ENCODE assay signal across 8 cellular contexts in the genomic region with DNA sequence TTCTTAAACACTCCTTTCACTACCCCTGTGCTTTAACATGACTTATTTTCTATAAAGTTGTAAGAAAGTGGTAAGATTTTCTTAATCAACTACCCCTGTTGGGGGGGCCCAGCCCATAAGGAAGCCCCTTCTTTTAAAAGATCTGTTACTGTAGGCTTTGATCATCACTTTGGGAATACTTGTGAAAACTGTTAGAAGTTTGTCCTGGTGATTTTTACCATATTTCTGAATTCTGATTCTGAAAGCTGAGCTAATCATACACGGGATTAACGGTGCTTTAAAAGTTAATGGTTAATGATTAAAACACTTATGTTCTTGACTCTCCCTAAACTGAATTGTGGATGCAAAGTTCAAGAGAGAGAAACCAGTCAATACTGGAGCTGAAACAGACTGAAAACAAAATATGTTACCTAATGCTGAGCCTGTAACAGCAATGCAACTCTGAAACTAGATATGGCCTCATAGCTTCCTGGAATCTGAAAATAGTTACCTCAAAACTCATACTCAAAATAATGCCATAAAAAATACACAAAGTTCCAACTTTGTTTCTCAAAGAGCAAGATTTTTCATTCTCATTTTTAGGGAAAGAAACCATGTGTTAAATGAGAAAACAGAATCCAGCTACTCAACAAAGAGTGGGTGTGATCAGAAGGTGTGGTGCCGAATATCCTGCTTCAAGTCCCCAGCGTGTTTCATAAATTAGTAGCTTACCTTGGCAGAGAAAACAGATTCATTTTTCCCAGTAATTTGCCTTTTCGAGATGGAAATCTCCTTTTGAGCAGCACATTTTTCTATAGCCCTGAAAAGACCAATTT. TPM values are rescaled to one million over a fixed set of nuclear protein-coding genes. Genes with fewer than 3 reads are reported as not detected.
A peak's percentile ranks its signal among the peaks of the same experiment; 100 is the strongest.
DNase-seq lines count a peak whose midpoint lies in the region; ATAC-seq and TF ChIP-seq lines count a peak whose summit lies in the region.

No MANE protein-coding gene starts in this region.

- peak overlapping the region; percentile 14; the same call in 1 of the 2 replicates for H3K27ac ChIP-seq in MM.1S (ENCODE audit: low read length)
- H3K27ac ChIP-seq in left lung = peak overlapping the region; percentile 39 to 68

- H3K4me3 ChIP-seq in MM.1S (ENCODE audit: low read length) = peak overlapping the region; percentile 26
- no peak overlapping the region for H3K4me3 ChIP-seq in left lung

- H3K36me3 ChIP-seq in MM.1S (replicated peaks; ENCODE audit: insufficient read depth, low read length) (no peaks in the 10 kb centered on the region), left lung (no peaks in the 10 kb centered on the region)

- no peaks in the 10 kb centered on the region for H3K79me2 ChIP-seq in MM.1S (ENCODE audit: low read length)

- no peaks in the 10 kb centered on the region for H3K9me2 ChIP-seq in MM.1S (replicated peaks; ENCODE audit: insufficient read depth, low read length)

- no peaks in the 10 kb centered on the region for H3K27me3 ChIP-seq in MM.1S (replicated peaks; ENCODE audit: insufficient read depth, low read length)
- H3K27me3 ChIP-seq in left lung = no peaks in the 10 kb centered on the region

- H2AFZ ChIP-seq in MM.1S (ENCODE audit: low read length) = peak overlapping the region; percentile 30; the same call in 1 of the 2 replicates

- H3F3A ChIP-seq in MM.1S (ENCODE audit: insufficient read depth, low read length) = peaks cover 10% of the 10 kb centered on the region; the same call in 1 of the 2 replicates

- intact Hi-C loops in left lung (cut with DNase I) = loop anchor here in 1 of 2 donors (5.0 kb wide), 1 partner anchor 286 kb away; no protein-coding TSS in a partner anchor
- intact Hi-C loops in head of caudate nucleus (cut with DNase I) = loop anchor here (10.0 kb wide), 1 partner anchor 289 kb away; no protein-coding TSS in a partner anchor

- peak; percentile 31 for DNase-seq in GM03348 (ENCODE audit: low spot score)
- DNase-seq in MM.1S = peak; percentile 48
- DNase-seq in left lung = no peak
- no peak for DNase-seq in head of caudate nucleus
- DNase-seq in middle frontal gyrus (ENCODE audit: extremely low spot score, low spot score) = no peak
- DNase-seq in activated T-cell treated with anti-CD3 and anti-CD28 coated beads, Interleukin-2, amount 50 U/mL, for 1 hour = no peak
- DNase-seq in globus pallidus (ENCODE audit: low spot score) = no peak

- H4K20me1 ChIP-seq in MM.1S (ENCODE audit: insufficient read depth, low read length) = no peaks in the 10 kb centered on the region

- ATAC-seq in GM21619 (IDR thresholded peaks at IDR 0.05; ENCODE audit: unreplicated experiment) = peak; percentile 73
- ATAC-seq in left lung = peak; percentile 79

- H3K4me1 ChIP-seq in MM.1S (ENCODE audit: low read length) (peaks cover 22% of the 10 kb centered on the region), left lung (peaks cover 12 to 16% of the 10 kb centered on the region in 2 donors)

- TF ChIP-seq CTCF in MM.1S (IDR thresholded peaks at IDR 0.05; ENCODE audit: low read length) = no peak
- no peak for TF ChIP-seq CTCF in left lung (IDR thresholded peaks at IDR 0.05)

- peak overlapping the region; percentile 60 for H3K4me2 ChIP-seq in MM.1S (ENCODE audit: low read depth, low read length)

- H3K9me3 ChIP-seq in MM.1S (replicated peaks; ENCODE audit: insufficient read depth, low read length) (no peaks in the 10 kb centered on the region), left lung (no peaks in the 10 kb centered on the region)

- no peak overlapping the region; the same call in 1 of the 2 replicates for H3K9ac ChIP-seq in MM.1S (ENCODE audit: low read length)

RNA-seq across cellular contexts. Expression of a gene that starts 31.6 kb away (rescaled TPM):
- total RNA-seq in left lung = 1 to 10 TPM in 1 of 2 donors, not detected in 1; 1.4 TPM

RNA-seq across cellular contexts. Expression of a gene that starts 51.0 kb away (rescaled TPM):
- total RNA-seq in left lung = 1 to 10 TPM; 1.2 to 1.8 TPM

Comparison
In these comparisons a context has a peak if more than half of its experiments do, and no peak if none do; other contexts are left out.
1. DNase-seq: peak in GM03348 (single experiment) and MM.1S (single experiment); none in left lung (0 of 2), head of caudate nucleus (0 of 42), middle frontal gyrus (single experiment), activated T-cell treated with anti-CD3 and anti-CD28 coated beads, Interleukin-2, amount 50 U/mL, for 1 hour (single experiment) and globus pallidus (single experiment).